ENCODE assay signal across 9 cellular contexts in the genomic region with DNA sequence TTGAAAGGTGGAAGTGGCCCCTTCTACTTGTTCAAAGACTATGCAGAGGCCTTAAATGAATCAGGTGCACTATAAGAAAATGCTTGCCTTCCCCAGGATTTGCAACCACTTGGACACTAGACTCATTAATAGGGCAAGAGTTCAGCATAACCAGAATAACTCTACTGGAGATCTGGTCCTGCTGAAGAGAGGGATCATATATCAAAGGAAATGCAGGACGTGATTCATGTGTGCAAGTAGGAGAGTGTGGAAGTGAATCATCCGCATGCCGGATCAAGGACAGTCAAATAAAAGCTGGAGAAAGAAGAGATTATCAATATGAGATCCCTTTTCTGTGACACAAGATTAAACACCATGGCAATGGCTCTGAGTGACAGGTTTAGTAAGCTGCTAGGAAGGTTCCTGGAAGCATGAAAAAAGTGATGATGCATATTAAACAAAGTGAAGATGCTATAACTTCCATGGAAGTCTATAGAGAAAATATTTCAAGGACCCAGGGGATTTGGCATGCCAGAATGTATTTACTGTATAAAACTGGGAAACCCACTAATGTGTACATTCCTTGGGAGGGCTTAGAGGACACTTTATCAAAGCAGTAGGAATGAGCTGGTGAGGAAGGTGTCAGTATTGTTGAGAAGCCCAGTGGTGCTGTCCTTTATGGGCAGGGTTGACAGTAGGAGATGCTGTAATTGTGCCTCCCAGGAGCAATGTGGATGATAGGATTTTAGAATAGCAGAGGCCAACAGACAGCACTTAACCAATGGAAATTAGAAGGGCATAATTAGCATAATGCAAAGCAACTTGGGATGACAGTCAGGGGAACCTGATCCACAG.
DNase-seq lines count a peak whose midpoint lies in the region; ATAC-seq and TF ChIP-seq lines count a peak whose summit lies in the region.
"Had no signal": no experiment of that assay in that cellular context is flagged by ENCODE, and none has a peak within 500 bp of the region (broad histone marks: within the 10 kb centered on the region; RNA-seq: fewer than 3 reads in every experiment).

No MANE protein-coding gene starts in this region.

- H3K9me3 ChIP-seq in liver (ENCODE audit: control insufficient read depth in 4 of 4, low read length in 3 of 4) (no peaks in the 10 kb centered on the region), MM.1S (replicated peaks; ENCODE audit: insufficient read depth, low read length) (no peaks in the 10 kb centered on the region)

- H3K27ac ChIP-seq in liver (ENCODE audit: low read depth in 1 of 2, low read length in 2 of 2) (peak overlapping the region; percentile 83 to 86), MM.1S (ENCODE audit: low read length) (no peak overlapping the region)

- WGBS in liver = 41% methylated on average over 3 of the region's 3 CpGs

- H3K4me2 ChIP-seq in MM.1S (ENCODE audit: low read depth, low read length) = no peak overlapping the region

- H3K27me3 ChIP-seq in liver (ENCODE audit: control insufficient read depth in 4 of 4, insufficient read depth in 4 of 4, low read length in 3 of 4) (no peaks in the 10 kb centered on the region), MM.1S (replicated peaks; ENCODE audit: insufficient read depth, low read length) (no peaks in the 10 kb centered on the region)

- peak overlapping the region in 1 of 2 donors; percentile 16 for H3K9ac ChIP-seq in liver (ENCODE audit: low read depth in 1 of 2, low read length in 2 of 2)
- no peak overlapping the region for H3K9ac ChIP-seq in MM.1S (ENCODE audit: low read length)

- H2AFZ ChIP-seq in MM.1S (ENCODE audit: low read length) = no peak overlapping the region

- H3K36me3 ChIP-seq in liver (ENCODE audit: control insufficient read depth in 4 of 4, insufficient read depth in 3 of 4, low read depth in 1 of 4, low read length in 3 of 4) (no peaks in the 10 kb centered on the region), MM.1S (replicated peaks; ENCODE audit: insufficient read depth, low read length) (no peaks in the 10 kb centered on the region)

- peak; percentile 41 for DNase-seq in AG09319 (ENCODE audit: extremely low read depth, low read depth)
- peak; percentile 95 for DNase-seq in LHCN-M2 (ENCODE audit: low read depth)
- DNase-seq in brain pericyte (ENCODE audit: low read depth, low spot score) = peak; percentile 50
- no peak for DNase-seq in activated gamma-delta T cell (lab: John Stamatoyannopoulos, UW)
- no peak for DNase-seq in MM.1S
- no peak for DNase-seq in RPMI8226
- DNase-seq: midbrain had no signal

- no peaks in the 10 kb centered on the region for H3K9me2 ChIP-seq in MM.1S (replicated peaks; ENCODE audit: insufficient read depth, low read length)

- TF ChIP-seq CTCF in AG09319 (IDR thresholded peaks at IDR 0.05; ENCODE audit: low read depth, low read length) = no peak
- no peak for TF ChIP-seq CTCF in liver (IDR thresholded peaks at IDR 0.05; ENCODE audit: low read depth, low read length, missing input control)
- no peak for TF ChIP-seq CTCF in MM.1S (IDR thresholded peaks at IDR 0.05; ENCODE audit: low read length)

- no peak overlapping the region for H3K4me3 ChIP-seq in liver (ENCODE audit: low read depth in 1 of 3, low read length in 3 of 3)
- no peak overlapping the region for H3K4me3 ChIP-seq in MM.1S (ENCODE audit: low read length)

- H4K20me1 ChIP-seq in MM.1S (ENCODE audit: insufficient read depth, low read length) = no peaks in the 10 kb centered on the region

- peak in 1 of 2 donors; percentile 3 for TF ChIP-seq RAD21 in liver (IDR thresholded peaks at IDR 0.05)

- H3K4me1 ChIP-seq in liver (ENCODE audit: control insufficient read depth in 4 of 4, insufficient read depth in 4 of 4, low read length in 3 of 4) = peaks cover 6 to 53% (median 37%) of the 10 kb centered on the region in 4 donors
- no peaks in the 10 kb centered on the region for H3K4me1 ChIP-seq in MM.1S (ENCODE audit: low read length)

- ATAC-seq in HG02840 (IDR thresholded peaks at IDR 0.05; ENCODE audit: low FRiP score, unreplicated experiment) = no peak

- no peaks in the 10 kb centered on the region for H3K79me2 ChIP-seq in MM.1S (ENCODE audit: low read length)

- no peaks in the 10 kb centered on the region for H3F3A ChIP-seq in MM.1S (ENCODE audit: insufficient read depth, low read length)

TF ChIP-seq in liver, 16 proteins besides CTCF, POLR2A, EP300 and RAD21:
- TF ChIP-seq, protein P1, sequence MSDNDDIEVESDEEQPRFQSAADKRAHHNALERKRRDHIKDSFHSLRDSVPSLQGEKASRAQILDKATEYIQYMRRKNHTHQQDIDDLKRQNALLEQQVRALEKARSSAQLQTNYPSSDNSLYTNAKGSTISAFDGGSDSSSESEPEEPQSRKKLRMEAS (IDR thresholded peaks at IDR 0.05) = peak; percentile 6
- TF ChIP-seq HNF4A (conservative IDR thresholded peaks at IDR 0.05) (peak in 1 of 2 donors; percentile 8), JUND (IDR thresholded peaks at IDR 0.05) (peak in 1 of 2 donors; percentile 22), YY1 (IDR thresholded peaks at IDR 0.05) (no peak), TAF1 (conservative IDR thresholded peaks at IDR 0.05) (no peak)
- TF ChIP-seq, protein P2, sequence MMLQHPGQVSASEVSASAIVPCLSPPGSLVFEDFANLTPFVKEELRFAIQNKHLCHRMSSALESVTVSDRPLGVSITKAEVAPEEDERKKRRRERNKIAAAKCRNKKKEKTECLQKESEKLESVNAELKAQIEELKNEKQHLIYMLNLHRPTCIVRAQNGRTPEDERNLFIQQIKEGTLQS (IDR thresholded peaks at IDR 0.05) = no peak

Comparison
In these comparisons a context has a peak if more than half of its experiments do, and no peak if none do; other contexts are left out.
1. DNase-seq: peak in AG09319 (single experiment), LHCN-M2 (single experiment) and brain pericyte (single experiment); none in activated gamma-delta T cell (single experiment), MM.1S (single experiment) and RPMI8226 (single experiment).